Comparison of ENCODE assay signal across 28 cellular contexts in the genomic region with DNA sequence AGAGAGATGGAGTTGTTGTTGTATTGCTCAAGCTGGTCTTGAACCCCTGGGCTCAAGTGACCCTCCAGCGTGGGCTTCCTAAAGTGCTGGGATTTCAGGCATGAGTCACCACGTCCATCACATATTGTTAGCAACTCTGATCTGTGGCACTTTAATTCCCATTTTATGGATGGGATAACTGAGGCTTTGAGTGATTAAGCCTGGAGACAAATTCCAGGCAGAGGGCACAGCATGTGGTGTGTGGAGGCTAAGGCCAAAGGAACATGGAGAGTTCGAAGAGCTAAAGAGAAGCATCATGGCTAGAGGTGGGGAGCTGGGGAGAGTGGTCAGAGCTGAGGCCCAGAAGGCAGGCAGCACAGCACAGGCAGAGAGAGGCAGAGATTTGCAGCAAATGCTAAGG.
"Had no signal": no experiment of that assay in that cellular context is flagged by ENCODE, and none has a peak within 500 bp of the region (broad histone marks: within the 10 kb centered on the region; RNA-seq: fewer than 3 reads in every experiment).

No MANE protein-coding gene starts in this region.

- H3K36me3 ChIP-seq: colonic mucosa, esophagus muscularis mucosa, esophagus squamous epithelium, gastrocnemius medialis, gastroesophageal sphincter, heart left ventricle, heart right ventricle had no signal

- H3K27ac ChIP-seq: colonic mucosa, coronary artery, dorsolateral prefrontal cortex, epithelial cell of prostate, esophagus muscularis mucosa, esophagus squamous epithelium, foreskin keratinocyte, gastrocnemius medialis, gastroesophageal sphincter, heart left ventricle, heart right ventricle had no signal

- H3K4me1 ChIP-seq: colonic mucosa, esophagus squamous epithelium, foreskin keratinocyte, gastrocnemius medialis, gastroesophageal sphincter, heart left ventricle, heart right ventricle had no signal

- H3K4me1 Mint-ChIP-seq: endodermal cell had no signal

- H3K4me3 Mint-ChIP-seq: dendritic cell treated with granulocyte-macrophage colony-stimulating factor and Interleukin-4, amounts not matched to agents 40 ng/mL and 50 ng/mL, for 4 days; effector memory CD8-positive, alpha-beta T cell; endodermal cell had no signal

- H3K27me3 Mint-ChIP-seq: dendritic cell treated with granulocyte-macrophage colony-stimulating factor and Interleukin-4, amounts not matched to agents 40 ng/mL and 50 ng/mL, for 4 days; effector memory CD8-positive, alpha-beta T cell had no signal

- H3K9me3 ChIP-seq: colonic mucosa, esophagus muscularis mucosa, esophagus squamous epithelium, gastrocnemius medialis, gastroesophageal sphincter, heart left ventricle had no signal

- H3K27me3 ChIP-seq: colonic mucosa, esophagus muscularis mucosa, esophagus squamous epithelium, foreskin keratinocyte, gastrocnemius medialis, gastroesophageal sphincter had no signal

- H3K27ac Mint-ChIP-seq: dendritic cell treated with granulocyte-macrophage colony-stimulating factor and Interleukin-4, amounts not matched to agents 40 ng/mL and 50 ng/mL, for 4 days; effector memory CD8-positive, alpha-beta T cell; endodermal cell had no signal

- H3K9me3 Mint-ChIP-seq: dendritic cell treated with granulocyte-macrophage colony-stimulating factor and Interleukin-4, amounts not matched to agents 40 ng/mL and 50 ng/mL, for 4 days; endodermal cell had no signal

- ATAC-seq: effector memory CD8-positive, alpha-beta T cell; esophagus mucosa; foreskin keratinocyte; gastrocnemius medialis; gastroesophageal sphincter; heart left ventricle; heart right ventricle had no signal

- FAIRE-seq: colon, endometrium, endothelial cell of umbilical vein had no signal

- H3K4me3 ChIP-seq: colonic mucosa, coronary artery, dorsolateral prefrontal cortex, esophagus muscularis mucosa, esophagus squamous epithelium, gastrocnemius medialis, gastroesophageal sphincter, heart left ventricle, heart right ventricle had no signal

- DNase-seq: colonic mucosa; cortex of kidney; dermis blood vessel endothelial cell; dorsolateral prefrontal cortex; effector CD4-positive, alpha-beta T cell; effector CD8-positive, alpha-beta T cell; effector memory CD4-positive, alpha-beta T cell; effector memory CD8-positive, alpha-beta T cell; endodermal cell; erythroblast; esophagus squamous epithelium; foreskin fibroblast; foreskin keratinocyte; foreskin melanocyte; gastrocnemius medialis; glutamatergic neuron; head of caudate nucleus; heart left ventricle; heart right ventricle had no signal
